Comparison of ENCODE assay signal across 1 cellular context in genomic region chr14:69587389-69587788, GRCh38.
TF ChIP-seq lines count a peak whose summit lies in the region.

No MANE protein-coding gene starts in this region.

TF ChIP-seq in H1, 55 proteins besides CTCF, POLR2A, EP300 and RAD21:
- TF ChIP-seq POU5F1 (IDR thresholded peaks at IDR 0.05; ENCODE audit: low read depth, low read length) (no peak), GABPA (IDR thresholded peaks at IDR 0.05; ENCODE audit: borderline replicate concordance, insufficient read depth, low read length) (no peak), HDAC6 (IDR thresholded peaks at IDR 0.05; ENCODE audit: low read depth, low read length) (no peak), FOSL1 (IDR thresholded peaks at IDR 0.05; ENCODE audit: insufficient read depth, low read depth, low read length) (no peak), TCF12 (IDR thresholded peaks at IDR 0.05; ENCODE audit: low read depth, low read length) (no peak), SAP30 (IDR thresholded peaks at IDR 0.05; ENCODE audit: insufficient read depth, insufficient replicate concordance, low read length) (no peak), CTBP2 (IDR thresholded peaks at IDR 0.05; ENCODE audit: borderline replicate concordance, insufficient read depth, insufficient read length, low read length) (no peak), CBX5 (IDR thresholded peaks at IDR 0.05; ENCODE audit: low read depth, low read length) (no peak), RXRA (IDR thresholded peaks at IDR 0.05; ENCODE audit: insufficient read depth, low read depth, low read length) (no peak), TAF1 (IDR thresholded peaks at IDR 0.05; ENCODE audit: low read depth, low read length) (no peak), SRF (IDR thresholded peaks at IDR 0.05; ENCODE audit: low read depth, low read length) (no peak), TEAD4 (IDR thresholded peaks at IDR 0.05; ENCODE audit: low read depth, low read length) (no peak), RNF2 (IDR thresholded peaks at IDR 0.05; ENCODE audit: borderline replicate concordance, low read depth, low read length, missing control alignments, poor library complexity, severe bottlenecking) (no peak), CEBPB (IDR thresholded peaks at IDR 0.05; ENCODE audit: low read depth, low read length) (no peak), ASH2L (IDR thresholded peaks at IDR 0.05; ENCODE audit: low read length) (no peak), EGR1 (IDR thresholded peaks at IDR 0.05; ENCODE audit: borderline replicate concordance, low read depth, low read length) (no peak), CHD2 (IDR thresholded peaks at IDR 0.05; ENCODE audit: low read length) (no peak), JUND (IDR thresholded peaks at IDR 0.05; ENCODE audit: low read length) (no peak), BCL11A (IDR thresholded peaks at IDR 0.05; ENCODE audit: low read depth in 2 of 2, low read length in 2 of 2) (no peak)
TF ChIP-seq in H1: peak in this region for 0.
